ENCODE assay signal across 13 cellular contexts in the genomic region with DNA sequence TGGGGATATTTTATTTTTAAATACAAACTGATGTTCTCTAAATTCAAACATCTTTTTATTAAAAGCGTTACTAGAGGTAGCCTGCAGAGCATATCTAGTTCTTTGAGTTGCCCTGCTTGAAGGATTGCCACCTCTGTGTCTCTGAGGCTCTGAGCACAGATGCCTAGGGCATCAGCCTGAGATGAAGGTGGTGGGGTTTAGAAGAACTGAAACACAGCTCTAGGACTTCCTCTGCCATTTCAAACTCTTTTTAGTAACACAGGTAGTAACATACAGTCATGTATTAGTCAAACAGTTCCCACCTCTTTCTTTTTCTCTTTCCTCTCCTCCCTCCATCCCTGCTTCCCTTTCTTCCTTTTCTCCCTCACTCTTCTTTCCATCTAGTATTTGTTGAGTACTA. TPM values are rescaled to one million over a fixed set of nuclear protein-coding genes. Genes with fewer than 3 reads are reported as not detected.
A peak's percentile ranks its signal among the peaks of the same experiment; 100 is the strongest.
DNase-seq lines count a peak whose midpoint lies in the region; ATAC-seq, FAIRE-seq and TF ChIP-seq lines count a peak whose summit lies in the region.
"Had no signal": no experiment of that assay in that cellular context is flagged by ENCODE, and none has a peak within 500 bp of the region (broad histone marks: within the 10 kb centered on the region; RNA-seq: fewer than 3 reads in every experiment).

No MANE protein-coding gene starts in this region.

- no peak overlapping the region for H3K4me3 Mint-ChIP-seq in glutamatergic neuron (ENCODE audit: unreplicated experiment)

- H3K9me3 Mint-ChIP-seq in glutamatergic neuron (ENCODE audit: unreplicated experiment) = no peaks in the 10 kb centered on the region

- no peak overlapping the region for H3K27ac Mint-ChIP-seq in glutamatergic neuron (ENCODE audit: unreplicated experiment)

- H3K27me3 Mint-ChIP-seq in glutamatergic neuron (ENCODE audit: unreplicated experiment) = peaks cover 3% of the 10 kb centered on the region

- DNase-seq in GM18507 (ENCODE audit: extremely low spot score, insufficient read length, low read depth) (no peak), glutamatergic neuron (no peak), NCI-H1930 (lab: John Stamatoyannopoulos, UW) (no peak), NOMO-1 treated with DMSO at 0.1 percent for 48 hours (lab: John Stamatoyannopoulos, UW; ENCODE audit: unreplicated experiment) (no peak), posterior cingulate gyrus (no peak)
- DNase-seq: C1 segment of cervical spinal cord, MV-4-11, sigmoid colon had no signal

- peak; percentile 73 for FAIRE-seq in GM18507 (lab: Jason Lieb, UNC)
- FAIRE-seq: astrocyte, urothelium cell line had no signal

- H3K36me3 Mint-ChIP-seq in glutamatergic neuron (ENCODE audit: unreplicated experiment) = peaks cover 5% of the 10 kb centered on the region

- no peak for TF ChIP-seq CTCF in glutamatergic neuron (IDR thresholded peaks at IDR 0.05; ENCODE audit: partially characterized antibody, unreplicated experiment)

- peaks cover 13% of the 10 kb centered on the region for H3K4me1 Mint-ChIP-seq in glutamatergic neuron (ENCODE audit: low read depth, unreplicated experiment)

- intact Hi-C loops in posterior cingulate gyrus (cut with DNase I) = no loop called here

- ATAC-seq in GM19463 (IDR thresholded peaks at IDR 0.05; ENCODE audit: unreplicated experiment) (peak; percentile 82), HG02938 (IDR thresholded peaks at IDR 0.05; ENCODE audit: unreplicated experiment) (peak; percentile 92), HG03575 (IDR thresholded peaks at IDR 0.05; ENCODE audit: extremely low read depth, insufficient number of reproducible peaks, low FRiP score, unreplicated experiment) (peak; percentile 94)

RNA-seq across cellular contexts. Expression of a gene that starts 57.6 kb away (rescaled TPM):
- 46.2 TPM for total RNA-seq in glutamatergic neuron (ENCODE audit: unreplicated experiment)
